8 cellular contexts compared by ENCODE assay signal in genomic region chr14:68843471-68844209, GRCh38. TPM values are rescaled to one million over a fixed set of nuclear protein-coding genes. Genes with fewer than 3 reads are reported as not detected.
DNase-seq lines count a peak whose midpoint lies in the region; TF ChIP-seq lines count a peak whose summit lies in the region.

No MANE protein-coding gene starts in this region.

- H3K27ac Mint-ChIP-seq in osteocyte (ENCODE audit: unreplicated experiment), result peak overlapping the region; percentile 70

- DNase-seq in ELR (ENCODE audit: low read depth) (peak; percentile 71), SJCRH30 (peak; percentile 76 to 87), glomerular visceral epithelial cell (ENCODE audit: extremely low spot score) (peak; percentile 78), osteocyte (ENCODE audit: extremely low spot score, unreplicated experiment) (peak; percentile 93), superior temporal gyrus (ENCODE audit: extremely low spot score) (peak; percentile 76), GM19238 (ENCODE audit: insufficient read length, low spot score) (no peak)
- peak; percentile 57 to 70 (median 62) for DNase-seq in activated naive CD4-positive, alpha-beta T cell (lab: John Stamatoyannopoulos, UW)

- H3K36me3 Mint-ChIP-seq in osteocyte (ENCODE audit: unreplicated experiment), result peaks cover 12% of the 10 kb centered on the region

- no peaks in the 10 kb centered on the region for H3K27me3 ChIP-seq in SJCRH30

- no peaks in the 10 kb centered on the region for H3K27me3 Mint-ChIP-seq in osteocyte (ENCODE audit: unreplicated experiment)

- H3K4me1 Mint-ChIP-seq in osteocyte (ENCODE audit: unreplicated experiment), result peaks cover 43% of the 10 kb centered on the region

- TF ChIP-seq CTCF in LNCAP (IDR thresholded peaks at IDR 0.05) (peak; percentile 96), osteocyte (IDR thresholded peaks at IDR 0.05) (peak; percentile 96)

- no peaks in the 10 kb centered on the region for H3K9me3 Mint-ChIP-seq in osteocyte (ENCODE audit: unreplicated experiment)

- no peak overlapping the region for H3K4me3 Mint-ChIP-seq in osteocyte (ENCODE audit: unreplicated experiment)

- no peaks in the 10 kb centered on the region for H3K36me3 ChIP-seq in SJCRH30

- peak overlapping the region; percentile 59 for H3K4me3 ChIP-seq in SJCRH30

- peak overlapping the region; percentile 87 for H3K27ac ChIP-seq in SJCRH30

- peaks cover 4% of the 10 kb centered on the region; the same call in 1 of the 2 replicates for H3K4me1 ChIP-seq in SJCRH30

- H3K9me3 ChIP-seq in SJCRH30 (replicated peaks), result no peaks in the 10 kb centered on the region

RNA-seq across cellular contexts. Expression of gene ZFP36L1, which starts 50.8 kb away (rescaled TPM):
- 67.4 and 70.3 TPM in 2 replicates for total RNA-seq in SJCRH30 (2014; rRNA removed; shearing (Covaris generic))
- total RNA-seq in osteocyte, result 311 and 352 TPM in 2 replicates
